8 cellular contexts compared by ENCODE assay signal in the genomic region with DNA sequence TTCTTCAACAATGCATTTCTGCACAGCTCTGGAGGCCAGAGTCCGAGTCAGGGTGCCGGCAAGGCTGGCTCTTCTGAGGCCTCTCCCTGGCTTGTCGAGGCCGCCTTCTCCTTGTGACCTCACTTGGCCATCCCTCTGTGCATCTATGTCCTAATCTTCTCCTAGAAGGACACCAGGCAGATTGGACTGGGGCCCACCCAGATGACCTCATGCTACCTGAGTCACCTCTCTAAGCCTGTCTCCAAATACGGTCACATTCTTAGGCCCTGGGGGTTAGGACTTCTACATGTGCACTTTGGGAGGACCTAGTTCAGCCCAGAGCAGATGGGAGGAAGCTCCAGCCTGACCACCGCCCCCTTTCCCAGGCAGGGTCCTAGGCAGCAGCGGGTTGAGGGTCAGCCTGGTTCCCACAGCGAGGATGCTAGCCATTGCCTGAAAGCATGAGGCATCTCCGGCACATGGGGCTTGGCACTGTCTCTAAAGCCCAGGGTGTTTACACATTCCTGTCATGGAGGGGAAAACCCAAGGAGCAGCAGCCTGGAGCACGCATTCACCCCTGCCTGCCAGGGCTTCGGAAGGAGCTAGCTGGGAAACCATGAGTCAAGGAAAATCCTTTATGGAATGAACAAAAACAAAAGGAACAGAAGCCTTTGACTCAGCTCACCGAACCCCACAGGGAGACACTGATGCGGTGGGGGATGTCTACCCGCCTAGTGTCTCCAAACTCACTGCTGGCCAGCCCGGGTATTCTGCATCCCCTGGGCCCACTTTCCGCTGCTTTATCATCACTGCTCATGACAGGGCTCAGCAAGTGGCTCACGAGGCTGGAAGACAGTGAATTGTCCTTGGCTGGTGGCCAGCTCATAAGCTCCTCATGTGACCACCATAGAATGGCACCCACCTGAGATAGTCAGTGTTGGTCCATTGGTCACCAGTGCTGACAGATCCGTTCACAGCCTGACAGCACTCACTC.
A peak's percentile ranks its signal among the peaks of the same experiment; 100 is the strongest.
DNase-seq lines count a peak whose midpoint lies in the region; ATAC-seq and TF ChIP-seq lines count a peak whose summit lies in the region.
"Not testable (repeated sequence)": the region's sequence is repeated elsewhere in the genome, so short reads cannot be mapped to it uniquely, and the experiment has no call there.

No MANE protein-coding gene starts in this region.

- H3K9me2 ChIP-seq in GM23248 (ENCODE audit: insufficient read depth): not testable (repeated sequence)

- POLR2A ChIA-PET in AG04450 (lab: Yijun Ruan, JAX): interaction anchor here (0.6 to 1.4 kb wide), 3 partner anchors 62 to 130 kb away, joined by 4 to 5 read pairs (median 4); no protein-coding TSS in a partner anchor

- not testable (repeated sequence) for H2BK5ac ChIP-seq in mesendoderm (ENCODE audit: low read length)

- not testable (repeated sequence) for H3K4me3 ChIP-seq in AG04450 (ENCODE audit: low read depth, low read length); GM23248; adrenal gland; gastroesophageal sphincter; mesendoderm (ENCODE audit: low read length); skeletal muscle satellite cell (ENCODE audit: low read length)

- not testable (repeated sequence) for H3K56ac ChIP-seq in mesendoderm (ENCODE audit: low read length)

- not testable (repeated sequence) for H3K79me2 ChIP-seq in GM23248 (ENCODE audit: insufficient read depth); mesendoderm (ENCODE audit: control insufficient read depth, insufficient read depth, low read length)

- not testable (repeated sequence) for H3K79me1 ChIP-seq in mesendoderm (ENCODE audit: low read length)

- H3K36me3 ChIP-seq in GM23248 (ENCODE audit: low read depth); adrenal gland (replicated peaks in 1 of 2); gastroesophageal sphincter; mesendoderm (ENCODE audit: control insufficient read depth, insufficient read depth, low read length); skeletal muscle satellite cell (ENCODE audit: insufficient read depth, low read length): not testable (repeated sequence)

- H3K4me2 ChIP-seq in GM23248 (ENCODE audit: unreplicated experiment): peak overlapping the region; percentile 62
- not testable (repeated sequence) for H3K4me2 ChIP-seq in mesendoderm (ENCODE audit: low read length)
- peak overlapping the region; percentile 12 for H3K4me2 ChIP-seq in skeletal muscle satellite cell (ENCODE audit: low read length)

- H2BK120ac ChIP-seq in mesendoderm (ENCODE audit: low read depth, low read length): not testable (repeated sequence)

- TF ChIP-seq CTCF in AG04450 (IDR thresholded peaks at IDR 0.05; ENCODE audit: low read depth, low read length); adrenal gland (IDR thresholded peaks at IDR 0.05); gastroesophageal sphincter (IDR thresholded peaks at IDR 0.05): not testable (repeated sequence)

- H3K4ac ChIP-seq in mesendoderm (ENCODE audit: low read depth, low read length): not testable (repeated sequence)

- CTCF ChIA-PET in AG04450 (lab: Charles Lee): not testable (repeated sequence)

- not testable (repeated sequence) for H2BK15ac ChIP-seq in mesendoderm (replicated peaks; ENCODE audit: low read depth)

- 17 to 21% methylated on average over 18 of the region's 18 CpGs for WGBS in GM23248 (ENCODE audit: low coverage in 1 of 2, low lambda C conversion rate in 2 of 2, missing lambda C conversion rate in 2 of 2), 2 experiments
- 61 to 74% (median 65%) methylated on average over 11 to 18 of the region's 18 CpGs for WGBS in adrenal gland, 4 donors
- 32 to 64% methylated on average over 6 to 8 of the region's 18 CpGs for WGBS in gastroesophageal sphincter (ENCODE audit: low coverage in 1 of 2), 2 donors
- no CpG with 5 or more reads among the region's 18 CpGs for WGBS in mesendoderm (ENCODE audit: extremely low coverage, insufficient coverage, low lambda C conversion rate)

- not testable (repeated sequence) for H2AK5ac ChIP-seq in mesendoderm (ENCODE audit: low read length)

- H3K9ac ChIP-seq in GM23248: peak overlapping the region; percentile 70
- H3K9ac ChIP-seq in mesendoderm (ENCODE audit: low read length): not testable (repeated sequence)
- H3K9ac ChIP-seq in skeletal muscle satellite cell (ENCODE audit: low read depth, low read length): peak overlapping the region; percentile 59

- peaks cover 57% of the 10 kb centered on the region for H3F3A ChIP-seq in GM23248 (ENCODE audit: insufficient read depth)

- H3K9me3 ChIP-seq in AG04450 (ENCODE audit: control insufficient read depth, insufficient read depth, low read length); GM23248 (ENCODE audit: low read depth); adrenal gland (replicated peaks in 1 of 3); gastroesophageal sphincter; skeletal muscle satellite cell (replicated peaks; ENCODE audit: low read length): not testable (repeated sequence)

- H4K5ac ChIP-seq in mesendoderm (ENCODE audit: low read length): not testable (repeated sequence)

- intact Hi-C loops in adrenal gland (cut with DNase I): not testable (repeated sequence)

- peak; percentile 54 for ATAC-seq in gastroesophageal sphincter

- not testable (repeated sequence) for H4K20me1 ChIP-seq in GM23248 (ENCODE audit: insufficient read depth)

- in situ Hi-C loops in GM23248 (cut with MboI): not testable (repeated sequence)

- H3K27me3 ChIP-seq in AG04450 (ENCODE audit: control insufficient read depth, insufficient read depth, low read length); GM23248 (replicated peaks; ENCODE audit: insufficient read depth); adrenal gland; gastroesophageal sphincter; mesendoderm (ENCODE audit: insufficient read depth, low read length, poor library complexity); skeletal muscle satellite cell (ENCODE audit: control insufficient read depth, insufficient read depth, low read length): not testable (repeated sequence)

- H3K23ac ChIP-seq in mesendoderm (ENCODE audit: low read length): not testable (repeated sequence)

- TF ChIP-seq POLR2A in adrenal gland (IDR thresholded peaks at IDR 0.05); gastroesophageal sphincter (IDR thresholded peaks at IDR 0.05): not testable (repeated sequence)

- H3K27ac ChIP-seq in AG04450 (ENCODE audit: low read depth, low read length) (peak overlapping the region; percentile 96), GM23248 (peak overlapping the region; percentile 94), adrenal gland (peak overlapping the region in 2 of 5 donors; percentile 47 to 86), gastroesophageal sphincter (peak overlapping the region; percentile 25 to 82 (median 71))
- H3K27ac ChIP-seq in mesendoderm (ENCODE audit: low read depth, low read length): not testable (repeated sequence)

- not testable (repeated sequence) for TF ChIP-seq EP300 in gastroesophageal sphincter (IDR thresholded peaks at IDR 0.05)

- DNase-seq in AG04450 (ENCODE audit: low read depth, low spot score): peak; percentile 84
- DNase-seq in GM23248: peak; percentile 90
- peak; percentile 85 for DNase-seq in NCI-H226
- peak in 5 of 7 donors; percentile 46 to 82 (median 59) for DNase-seq in adrenal gland
- peak; percentile 90 for DNase-seq in dermis blood vessel endothelial cell
- peak; percentile 16 for DNase-seq in mesendoderm

- not testable (repeated sequence) for H3K18ac ChIP-seq in mesendoderm (ENCODE audit: low read length)

- H2AFZ ChIP-seq in GM23248: not testable (repeated sequence)

- H4K8ac ChIP-seq in mesendoderm (ENCODE audit: low read depth, low read length): not testable (repeated sequence)

- H3K4me1 ChIP-seq in GM23248 (ENCODE audit: insufficient read depth): peaks cover 50% of the 10 kb centered on the region
- peaks cover 13 to 17% of the 10 kb centered on the region in 2 donors for H3K4me1 ChIP-seq in adrenal gland (replicated peaks in 1 of 2)
- peaks cover 0 to 46% (median 19%) of the 10 kb centered on the region in 3 donors for H3K4me1 ChIP-seq in gastroesophageal sphincter
- not testable (repeated sequence) for H3K4me1 ChIP-seq in mesendoderm (ENCODE audit: control insufficient read depth, low read depth, low read length)
- H3K4me1 ChIP-seq in skeletal muscle satellite cell (ENCODE audit: control insufficient read depth, insufficient read depth, low read length): peaks cover 63% of the 10 kb centered on the region

Comparison
In these comparisons a context has a peak if more than half of its experiments do, and no peak if none do; other contexts are left out.
1. DNase-seq: peak in every context shown above with its lines; median percentile 90 in GM23248; 90 in dermis blood vessel endothelial cell; 85 in NCI-H226; 84 in AG04450; 59 in adrenal gland; 16 in mesendoderm.